Comparison of ENCODE assay signal across 1 cellular context in the genomic region with DNA sequence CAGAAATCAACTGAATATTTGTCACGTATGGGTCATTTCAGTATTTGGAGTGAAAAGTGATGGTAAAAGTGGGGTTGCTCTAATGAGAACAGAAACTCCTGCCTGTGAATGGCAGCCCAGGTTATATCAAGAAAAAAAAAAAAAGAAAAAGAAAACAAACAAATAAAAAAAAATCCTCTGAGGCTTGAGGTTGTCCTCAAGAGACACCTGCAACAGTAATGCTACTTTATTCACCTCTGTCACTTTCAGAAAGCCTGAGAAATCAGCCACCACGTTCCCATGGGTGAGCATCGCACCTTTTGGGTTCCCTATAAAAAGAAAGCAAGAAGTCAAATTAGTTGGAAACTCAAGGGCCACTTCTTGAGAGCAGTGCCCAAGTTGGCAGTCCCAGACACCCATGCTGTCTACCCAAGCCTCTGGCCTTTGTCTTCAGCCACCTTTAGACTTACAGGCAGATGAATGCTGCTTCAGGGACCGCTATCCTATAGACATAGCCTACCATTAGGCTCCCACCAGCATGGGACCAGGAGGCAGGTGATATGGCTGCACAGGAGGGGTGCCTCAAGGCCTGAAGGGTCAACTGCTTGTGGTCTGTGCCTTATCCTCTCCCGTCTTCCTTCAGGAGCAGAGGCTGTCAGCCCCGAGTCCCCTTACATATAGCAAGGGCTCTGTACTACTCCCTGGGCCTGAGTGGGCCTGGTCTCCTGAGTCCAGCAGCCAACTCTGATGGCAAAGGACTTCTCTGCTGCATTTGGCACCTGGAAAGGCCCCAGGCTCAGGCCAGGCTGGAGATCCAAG.
TF ChIP-seq lines count a peak whose summit lies in the region.

No MANE protein-coding gene starts in this region.

TF ChIP-seq in K562, 482 proteins besides CTCF, POLR2A, EP300 and RAD21:
- TF ChIP-seq HEY1 (CRISPR knock-in tag; IDR thresholded peaks at IDR 0.05; ENCODE audit: borderline replicate concordance): no peak
- TF ChIP-seq ESRRB (CRISPR knock-in tag; IDR thresholded peaks at IDR 0.05; ENCODE audit: borderline replicate concordance): no peak
- TF ChIP-seq, protein P1, sequence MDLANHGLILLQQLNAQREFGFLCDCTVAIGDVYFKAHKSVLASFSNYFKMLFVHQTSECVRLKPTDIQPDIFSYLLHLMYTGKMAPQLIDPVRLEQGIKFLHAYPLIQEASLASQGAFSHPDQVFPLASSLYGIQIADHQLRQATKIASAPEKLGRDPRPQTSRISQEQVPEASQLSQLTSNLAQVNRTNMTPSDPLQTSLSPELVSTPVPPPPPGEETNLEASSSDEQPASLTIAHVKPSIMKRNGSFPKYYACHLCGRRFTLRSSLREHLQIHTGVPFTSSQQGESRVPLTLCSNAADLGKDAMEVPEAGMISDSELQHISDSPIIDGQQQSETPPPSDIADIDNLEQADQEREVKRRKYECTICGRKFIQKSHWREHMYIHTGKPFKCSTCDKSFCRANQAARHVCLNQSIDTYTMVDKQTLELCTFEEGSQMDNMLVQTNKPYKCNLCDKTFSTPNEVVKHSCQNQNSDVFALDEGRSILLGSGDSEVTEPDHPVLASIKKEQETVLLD (IDR thresholded peaks at IDR 0.05): no peak
- TF ChIP-seq ZNF232 (CRISPR knock-in tag; IDR thresholded peaks at IDR 0.05): no peak
- no peak for TF ChIP-seq PHF8 (IDR thresholded peaks at IDR 0.05; ENCODE audit: borderline replicate concordance, low read length)
- TF ChIP-seq TAF15 (IDR thresholded peaks at IDR 0.05; ENCODE audit: low read depth, low read length): no peak
- TF ChIP-seq, protein P2, sequence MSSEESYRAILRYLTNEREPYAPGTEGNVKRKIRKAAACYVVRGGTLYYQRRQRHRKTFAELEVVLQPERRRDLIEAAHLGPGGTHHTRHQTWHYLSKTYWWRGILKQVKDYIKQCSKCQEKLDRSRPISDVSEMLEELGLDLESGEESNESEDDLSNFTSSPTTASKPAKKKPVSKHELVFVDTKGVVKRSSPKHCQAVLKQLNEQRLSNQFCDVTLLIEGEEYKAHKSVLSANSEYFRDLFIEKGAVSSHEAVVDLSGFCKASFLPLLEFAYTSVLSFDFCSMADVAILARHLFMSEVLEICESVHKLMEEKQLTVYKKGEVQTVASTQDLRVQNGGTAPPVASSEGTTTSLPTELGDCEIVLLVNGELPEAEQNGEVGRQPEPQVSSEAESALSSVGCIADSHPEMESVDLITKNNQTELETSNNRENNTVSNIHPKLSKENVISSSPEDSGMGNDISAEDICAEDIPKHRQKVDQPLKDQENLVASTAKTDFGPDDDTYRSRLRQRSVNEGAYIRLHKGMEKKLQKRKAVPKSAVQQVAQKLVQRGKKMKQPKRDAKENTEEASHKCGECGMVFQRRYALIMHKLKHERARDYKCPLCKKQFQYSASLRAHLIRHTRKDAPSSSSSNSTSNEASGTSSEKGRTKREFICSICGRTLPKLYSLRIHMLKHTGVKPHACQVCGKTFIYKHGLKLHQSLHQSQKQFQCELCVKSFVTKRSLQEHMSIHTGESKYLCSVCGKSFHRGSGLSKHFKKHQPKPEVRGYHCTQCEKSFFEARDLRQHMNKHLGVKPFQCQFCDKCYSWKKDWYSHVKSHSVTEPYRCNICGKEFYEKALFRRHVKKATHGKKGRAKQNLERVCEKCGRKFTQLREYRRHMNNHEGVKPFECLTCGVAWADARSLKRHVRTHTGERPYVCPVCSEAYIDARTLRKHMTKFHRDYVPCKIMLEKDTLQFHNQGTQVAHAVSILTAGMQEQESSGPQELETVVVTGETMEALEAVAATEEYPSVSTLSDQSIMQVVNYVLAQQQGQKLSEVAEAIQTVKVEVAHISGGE (CRISPR knock-in tag; IDR thresholded peaks at IDR 0.05): no peak
- TF ChIP-seq, protein P3, sequence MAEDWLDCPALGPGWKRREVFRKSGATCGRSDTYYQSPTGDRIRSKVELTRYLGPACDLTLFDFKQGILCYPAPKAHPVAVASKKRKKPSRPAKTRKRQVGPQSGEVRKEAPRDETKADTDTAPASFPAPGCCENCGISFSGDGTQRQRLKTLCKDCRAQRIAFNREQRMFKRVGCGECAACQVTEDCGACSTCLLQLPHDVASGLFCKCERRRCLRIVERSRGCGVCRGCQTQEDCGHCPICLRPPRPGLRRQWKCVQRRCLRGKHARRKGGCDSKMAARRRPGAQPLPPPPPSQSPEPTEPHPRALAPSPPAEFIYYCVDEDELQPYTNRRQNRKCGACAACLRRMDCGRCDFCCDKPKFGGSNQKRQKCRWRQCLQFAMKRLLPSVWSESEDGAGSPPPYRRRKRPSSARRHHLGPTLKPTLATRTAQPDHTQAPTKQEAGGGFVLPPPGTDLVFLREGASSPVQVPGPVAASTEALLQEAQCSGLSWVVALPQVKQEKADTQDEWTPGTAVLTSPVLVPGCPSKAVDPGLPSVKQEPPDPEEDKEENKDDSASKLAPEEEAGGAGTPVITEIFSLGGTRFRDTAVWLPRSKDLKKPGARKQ (CRISPR knock-in tag; IDR thresholded peaks at IDR 0.05): no peak
- TF ChIP-seq, protein P4, sequence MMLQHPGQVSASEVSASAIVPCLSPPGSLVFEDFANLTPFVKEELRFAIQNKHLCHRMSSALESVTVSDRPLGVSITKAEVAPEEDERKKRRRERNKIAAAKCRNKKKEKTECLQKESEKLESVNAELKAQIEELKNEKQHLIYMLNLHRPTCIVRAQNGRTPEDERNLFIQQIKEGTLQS (IDR thresholded peaks at IDR 0.05): no peak
- TF ChIP-seq, protein P4 (CRISPR knock-in tag; conservative IDR thresholded peaks at IDR 0.05): no peak
- no peak for TF ChIP-seq ZBED1 (IDR thresholded peaks at IDR 0.05)
- TF ChIP-seq MED1 (CRISPR knock-in tag; IDR thresholded peaks at IDR 0.05; ENCODE audit: borderline replicate concordance): no peak
- TF ChIP-seq, protein P5, sequence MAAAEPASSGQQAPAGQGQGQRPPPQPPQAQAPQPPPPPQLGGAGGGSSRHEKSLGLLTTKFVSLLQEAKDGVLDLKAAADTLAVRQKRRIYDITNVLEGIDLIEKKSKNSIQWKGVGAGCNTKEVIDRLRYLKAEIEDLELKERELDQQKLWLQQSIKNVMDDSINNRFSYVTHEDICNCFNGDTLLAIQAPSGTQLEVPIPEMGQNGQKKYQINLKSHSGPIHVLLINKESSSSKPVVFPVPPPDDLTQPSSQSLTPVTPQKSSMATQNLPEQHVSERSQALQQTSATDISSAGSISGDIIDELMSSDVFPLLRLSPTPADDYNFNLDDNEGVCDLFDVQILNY (CRISPR knock-in tag; IDR thresholded peaks at IDR 0.05): no peak
- TF ChIP-seq ZNF23 (CRISPR knock-in tag; IDR thresholded peaks at IDR 0.05): no peak
TF ChIP-seq in K562: peak in this region for 0.
